ENCODE assay signal across 1 cellular context in the genomic region with DNA sequence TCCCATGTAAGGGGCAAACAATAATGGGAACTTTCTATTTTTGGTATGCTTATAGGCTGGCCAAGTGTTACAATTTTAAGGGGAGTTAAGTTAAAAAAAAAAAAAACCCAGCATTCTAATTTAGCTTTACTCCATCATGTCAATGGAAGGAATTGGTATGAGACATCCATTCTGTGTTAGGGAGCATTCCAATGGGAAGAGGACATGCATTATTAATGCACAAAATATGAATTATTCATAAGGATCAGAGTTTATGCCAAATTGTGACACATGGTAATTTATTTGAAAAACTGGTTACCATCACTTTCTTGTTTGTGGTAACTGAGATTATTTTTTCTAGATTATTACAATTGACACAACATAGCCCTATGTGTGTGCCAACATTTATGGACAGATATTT.
TF ChIP-seq lines count a peak whose summit lies in the region.

No MANE protein-coding gene starts in this region.

TF ChIP-seq in IMR-90, 13 proteins besides CTCF, POLR2A, EP300 and RAD21 (continued from another document):
- TF ChIP-seq USF2 (IDR thresholded peaks at IDR 0.05; ENCODE audit: low read depth, low read length) (no peak), MAFK (IDR thresholded peaks at IDR 0.05; ENCODE audit: low read depth, low read length) (no peak), MXI1 (IDR thresholded peaks at IDR 0.05; ENCODE audit: borderline replicate concordance, low read depth, low read length) (no peak), NFE2L2 (IDR thresholded peaks at IDR 0.05; ENCODE audit: low read depth, low read length) (no peak)
